In the genomic region with DNA sequence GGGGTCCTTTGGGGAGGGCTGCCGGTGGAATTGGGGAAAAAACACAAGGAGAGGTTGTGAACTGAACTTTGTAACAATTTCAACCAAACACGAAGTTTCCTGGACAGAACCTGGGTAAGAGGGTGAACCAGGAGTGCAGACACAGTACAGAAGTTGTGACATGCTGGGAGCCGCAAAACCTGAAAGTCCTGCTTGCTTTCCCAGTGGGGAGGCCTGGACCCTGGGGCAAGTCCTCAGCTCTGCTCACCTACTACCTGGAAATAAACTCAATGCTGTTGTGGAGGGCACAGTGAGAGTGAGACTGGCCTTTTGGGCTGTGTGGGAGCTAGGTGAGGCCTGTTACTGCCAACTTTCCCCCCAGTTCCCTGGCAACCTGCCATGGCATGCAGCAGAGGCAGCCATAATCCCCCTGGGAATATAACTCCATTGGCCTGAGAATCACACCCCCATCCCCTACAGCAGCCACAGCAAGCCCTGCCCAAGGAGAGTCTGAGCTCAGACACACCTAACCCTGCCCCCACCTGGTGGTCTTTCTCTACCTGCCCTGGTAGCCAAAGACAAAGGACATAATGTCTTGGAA, we compare ENCODE assay signal across 19 cellular contexts.
A peak's percentile ranks its signal among the peaks of the same experiment; 100 is the strongest.
DNase-seq lines count a peak whose midpoint lies in the region; ATAC-seq and TF ChIP-seq lines count a peak whose summit lies in the region.
"Had no signal": no experiment of that assay in that cellular context is flagged by ENCODE, and none has a peak within 500 bp of the region (broad histone marks: within the 10 kb centered on the region; RNA-seq: fewer than 3 reads in every experiment).

No MANE protein-coding gene starts in this region.

- H3K9me3 ChIP-seq in mammary epithelial cell (replicated peaks; ENCODE audit: insufficient read depth, low read length) (peaks cover 8% of the 10 kb centered on the region), WERI-Rb-1 (ENCODE audit: severe bottlenecking) (no peaks in the 10 kb centered on the region)

- peak; percentile 9 for DNase-seq in NCI-H748 (lab: John Stamatoyannopoulos, UW; ENCODE audit: unreplicated experiment)
- DNase-seq in NCI-H748 treated with DMSO at 0.1 percent for 48 hours (lab: John Stamatoyannopoulos, UW), result no peak
- peak; percentile 20 for DNase-seq in HT-29 (ENCODE audit: low spot score)
- DNase-seq in mammary epithelial cell, result peak; percentile 1
- DNase-seq in mesothelial cell of epicardium (ENCODE audit: low spot score in 2 of 2, unreplicated experiment in 2 of 2), result no peak
- no peak for DNase-seq in H7
- no peak for DNase-seq in WERI-Rb-1
- DNase-seq: CD8-positive, alpha-beta T cell; H9; Kasumi-1; NCI-H1092 treated with DMSO at 0.1 percent for 48 hours; NCI-H2081; NK-92 treated with Interleukin-12 subunit alpha and Interleukin-12 subunit beta, amount 100 ng/mL, for 24 hours; Right ventricle myocardium superior; T-cell had no signal

- ATAC-seq in HG02610 (IDR thresholded peaks at IDR 0.05; ENCODE audit: unreplicated experiment), result no peak
- ATAC-seq: CD8-positive, alpha-beta T cell; SK-N-SH treated with all-trans-retinoic acid at 6 μM for 48 hours; T-cell had no signal

- no peaks in the 10 kb centered on the region for H3K79me2 ChIP-seq in mammary epithelial cell (ENCODE audit: insufficient read depth, low read length)

- H3K27ac ChIP-seq in mammary epithelial cell (ENCODE audit: insufficient read depth, low read depth, low read length), result no peak overlapping the region
- H3K27ac ChIP-seq in WERI-Rb-1, result no peak overlapping the region

- no peak overlapping the region for H2AFZ ChIP-seq in mammary epithelial cell (ENCODE audit: low read depth, low read length)

- dilution Hi-C loops in mammary epithelial cell (cut with HindIII; ENCODE audit: low sequenced_read_pairs), result no loop called here

- TF ChIP-seq CTCF in mammary epithelial cell (conservative IDR thresholded peaks at IDR 0.05 in 1 of 2, IDR thresholded peaks at IDR 0.05 in 1 of 2; ENCODE audit: extremely low read depth in 1 of 2, insufficient read depth in 1 of 2, low read depth in 1 of 2, low read length in 2 of 2) (no peak), mesothelial cell of epicardium (IDR thresholded peaks at IDR 0.05; ENCODE audit: unreplicated experiment) (no peak), WERI-Rb-1 (IDR thresholded peaks at IDR 0.05; ENCODE audit: low read depth, low read length) (no peak)

- in situ Hi-C loops in mammary epithelial cell (cut with MboI; ENCODE audit: low sequenced_read_pairs in 2 of 2), result no loop called here

- H3K9ac ChIP-seq in mammary epithelial cell (ENCODE audit: insufficient read depth, low read length), result no peak overlapping the region

- H3K27me3 ChIP-seq in mammary epithelial cell (ENCODE audit: insufficient read depth, low read length), result peaks cover 2% of the 10 kb centered on the region
- H3K27me3 ChIP-seq in H7 (ENCODE audit: control insufficient read depth, insufficient read depth, low read length), result no peaks in the 10 kb centered on the region
- no peaks in the 10 kb centered on the region for H3K27me3 ChIP-seq in WERI-Rb-1 (ENCODE audit: insufficient read depth, low read depth, severe bottlenecking)

- peaks cover 5% of the 10 kb centered on the region for H3K4me1 Mint-ChIP-seq in mesothelial cell of epicardium
- H3K4me1 Mint-ChIP-seq: B cell, IgD-negative memory B cell, T-cell had no signal

- H3K27ac Mint-ChIP-seq in mesothelial cell of epicardium, result peak overlapping the region; percentile 68
- H3K27ac Mint-ChIP-seq: B cell; CD8-positive, alpha-beta T cell; H9; IgD-negative memory B cell; T-cell had no signal

- H3K4me2 ChIP-seq in mammary epithelial cell (ENCODE audit: insufficient read depth, low read depth, low read length), result no peak overlapping the region

- no peak overlapping the region for H3K4me3 Mint-ChIP-seq in mesothelial cell of epicardium
- H3K4me3 Mint-ChIP-seq: B cell; CD8-positive, alpha-beta T cell; H9; IgD-negative memory B cell; T-cell had no signal

- H4K20me1 ChIP-seq in mammary epithelial cell (ENCODE audit: insufficient read depth, low read length), result no peaks in the 10 kb centered on the region

- H3K36me3 Mint-ChIP-seq in mesothelial cell of epicardium, result peaks cover 6% of the 10 kb centered on the region

- no peaks in the 10 kb centered on the region for H3K27me3 Mint-ChIP-seq in mesothelial cell of epicardium (ENCODE audit: low read depth)
- H3K27me3 Mint-ChIP-seq: IgD-negative memory B cell had no signal

- CTCF ChIA-PET in mammary epithelial cell (lab: Charles Lee; ENCODE audit: low non-redundant PET), result no interaction called here

- intact Hi-C loops in mammary epithelial cell (cut with micrococcal nuclease), result no loop called here

- BruUV-seq in mammary epithelial cell (replicated peaks; lab: Mats Ljungman, UMichigan), result no TSS peak

- WGBS in mammary epithelial cell (ENCODE audit: low coverage, missing lambda C conversion rate), result 72% methylated on average over 2 of the region's 3 CpGs

- H3K4me3 ChIP-seq in mammary epithelial cell (replicated peaks in 1 of 3; ENCODE audit: insufficient read depth in 1 of 3, low read depth in 2 of 3, low read length in 3 of 3), result no peak overlapping the region
- no peak overlapping the region for H3K4me3 ChIP-seq in H7 (ENCODE audit: insufficient read depth, low read depth, low read length)
- no peak overlapping the region for H3K4me3 ChIP-seq in WERI-Rb-1 (ENCODE audit: low read depth, low read length)

- H3K9me3 Mint-ChIP-seq in mesothelial cell of epicardium, result peaks cover 64% of the 10 kb centered on the region

- H3K36me3 ChIP-seq in mammary epithelial cell (ENCODE audit: insufficient read depth, low read length) (no peaks in the 10 kb centered on the region), H7 (replicated peaks; ENCODE audit: control insufficient read depth, insufficient read depth, low read length) (no peaks in the 10 kb centered on the region), WERI-Rb-1 (no peaks in the 10 kb centered on the region)

- H3K4me1 ChIP-seq in mammary epithelial cell (ENCODE audit: insufficient read depth, low read length), result no peaks in the 10 kb centered on the region

Comparison
In these comparisons a context has a peak if more than half of its experiments do, and no peak if none do; other contexts are left out.
1. DNase-seq: peak in NCI-H748 (single experiment), HT-29 (single experiment) and mammary epithelial cell (single experiment); none in NCI-H748 treated with DMSO at 0.1 percent for 48 hours (single experiment), mesothelial cell of epicardium (0 of 2), H7 (single experiment) and WERI-Rb-1 (single experiment).